25 cellular contexts compared by ENCODE assay signal in the genomic region with DNA sequence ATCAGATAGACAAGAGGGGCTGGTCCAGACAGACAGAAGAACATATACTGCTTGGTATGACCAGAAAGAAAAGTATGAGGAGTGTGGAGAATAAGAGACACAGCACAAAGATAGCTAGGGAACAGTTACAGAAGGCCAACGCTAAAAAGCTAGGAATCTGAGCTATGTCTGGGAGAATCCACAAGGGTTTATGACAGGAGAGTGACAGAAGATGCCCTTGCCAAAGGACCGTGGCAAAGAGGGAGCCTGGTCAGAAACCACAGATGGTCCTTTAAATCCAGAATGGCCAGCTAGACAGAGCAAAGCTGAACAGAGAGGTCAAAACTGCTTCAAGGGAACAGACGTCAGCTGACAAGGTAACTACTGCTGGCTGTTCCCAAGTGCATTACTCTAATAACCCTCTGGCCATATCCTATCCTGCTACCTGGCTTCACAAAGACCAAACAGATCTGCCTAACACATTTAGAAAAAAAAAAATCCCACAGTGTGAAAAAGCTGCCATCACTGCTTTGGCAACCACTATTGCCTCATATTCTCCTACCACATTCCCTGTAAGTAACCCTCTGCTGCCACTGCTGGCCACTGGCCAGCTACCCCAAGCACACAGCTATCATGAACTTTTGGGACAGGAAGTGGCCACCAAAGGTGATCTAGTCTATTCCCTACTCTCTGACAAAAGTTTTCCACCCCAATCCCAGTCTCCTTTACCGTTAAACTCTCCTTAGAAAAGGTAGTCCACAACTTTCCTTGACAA. TPM values are rescaled to one million over a fixed set of nuclear protein-coding genes. Genes with fewer than 3 reads are reported as not detected.
A peak's percentile ranks its signal among the peaks of the same experiment; 100 is the strongest.
DNase-seq lines count a peak whose midpoint lies in the region; ATAC-seq and TF ChIP-seq lines count a peak whose summit lies in the region.
"Had no signal": no experiment of that assay in that cellular context is flagged by ENCODE, and none has a peak within 500 bp of the region (broad histone marks: within the 10 kb centered on the region; RNA-seq: fewer than 3 reads in every experiment).

No MANE protein-coding gene starts in this region.

- no peak for ATAC-seq in T-helper 17 cell
- ATAC-seq: heart left ventricle, left lung, sciatic nerve had no signal

- H3K27ac ChIP-seq in HL-60 (replicated peaks) = no peak overlapping the region
- H3K27ac ChIP-seq: cardiac muscle cell, heart left ventricle, left lung, parathyroid adenoma, WERI-Rb-1 had no signal

- peaks cover 12% of the 10 kb centered on the region for H3K4me1 Mint-ChIP-seq in T-helper 17 cell

- DNase-seq in AG08395 (ENCODE audit: low spot score) = peak; percentile 6
- DNase-seq in HL-60 (ENCODE audit: low read depth in 1 of 2, low spot score in 1 of 2) = peak; percentile 37 to 66
- DNase-seq in T-helper 17 cell = no peak
- peak; percentile 36 for DNase-seq in kidney tubule cell (ENCODE audit: low spot score)
- no peak for DNase-seq in erythroblast (lab: John Stamatoyannopoulos, UW)
- no peak for DNase-seq in HuH-7.5 (ENCODE audit: low spot score)
- DNase-seq in hepatic stellate cell (ENCODE audit: low spot score) = no peak
- DNase-seq in HT-29 (ENCODE audit: low spot score) = no peak
- DNase-seq: ACHN; activated CD4-positive, alpha-beta T cell treated with anti-CD3 and anti-CD28 coated beads, Interleukin-2, amount 50 U/mL, for 48 hours; activated T-cell treated with anti-CD3 and anti-CD28 coated beads for 4 hours; amniotic stem cell; DMS153; heart left ventricle; Kasumi-1; left lung; NCI-H1417 treated with DMSO at 0.1 percent for 48 hours; NCI-H510A treated with DMSO at 0.1 percent for 48 hours; stimulated activated CD4-positive, alpha-beta T cell treated with anti-CD3 and anti-CD28 coated beads, Interleukin-15, amount 100 ng/mL, for 24 hours; WERI-Rb-1 had no signal

- H3K4me3 ChIP-seq in HL-60 (replicated peaks; ENCODE audit: insufficient read depth, low read length) = no peak overlapping the region
- H3K4me3 ChIP-seq: cardiac muscle cell, heart left ventricle, left lung had no signal

- H3K36me3 Mint-ChIP-seq in T-helper 17 cell (ENCODE audit: low read depth) = peaks cover 17% of the 10 kb centered on the region

- H3K9me3 ChIP-seq in T-helper 17 cell (ENCODE audit: control insufficient read depth, low read length, poor library complexity, severe bottlenecking) = no peaks in the 10 kb centered on the region
- H3K9me3 ChIP-seq: heart left ventricle, left lung had no signal

- no peak overlapping the region for H3K4me3 Mint-ChIP-seq in T-helper 17 cell
- H3K4me3 Mint-ChIP-seq: type B pancreatic cell had no signal

- no peak for TF ChIP-seq POLR2A in erythroblast (IDR thresholded peaks at IDR 0.05; ENCODE audit: low read length)

- no peaks in the 10 kb centered on the region for H3K27me3 Mint-ChIP-seq in T-helper 17 cell
- H3K27me3 Mint-ChIP-seq: type B pancreatic cell had no signal

- no peak for TF ChIP-seq CTCF in HL-60 (IDR thresholded peaks at IDR 0.05; ENCODE audit: insufficient read depth, low read length)

- peak overlapping the region; percentile 71 for H3K27ac Mint-ChIP-seq in T-helper 17 cell
- H3K27ac Mint-ChIP-seq: type B pancreatic cell had no signal

- no peaks in the 10 kb centered on the region for H3K27me3 ChIP-seq in HL-60 (ENCODE audit: insufficient read depth, poor library complexity, severe bottlenecking)
- H3K27me3 ChIP-seq: cardiac muscle cell, heart left ventricle, left lung had no signal

RNA-seq across cellular contexts. Expression of a gene that starts 7.3 kb away (rescaled TPM):
- total RNA-seq in T-helper 17 cell = 10 to 100 TPM; 34.6 to 39.8 TPM
- total RNA-seq in HT-29 (2014; rRNA removed; shearing (Covaris generic)) = 26.0 and 30.9 TPM in 2 replicates

RNA-seq across cellular contexts. Expression of a gene that starts 40.5 kb away (rescaled TPM):
- under 1 TPM; 0.47 to 0.73 TPM for total RNA-seq in T-helper 17 cell
- total RNA-seq in HT-29 (2014; rRNA removed; shearing (Covaris generic)) = 0.03 and 0.10 TPM in 2 replicates
- total RNA-seq: SK-MEL-5 had no signal

Comparison
In these comparisons a context has a peak if more than half of its experiments do, and no peak if none do; other contexts are left out.
1. DNase-seq: peak in AG08395 (single experiment), HL-60 (2 of 2) and kidney tubule cell (single experiment); none in T-helper 17 cell (0 of 3), erythroblast (0 of 2), HuH-7.5 (single experiment), hepatic stellate cell (single experiment) and HT-29 (single experiment).